In genomic region chr5:178589180-178590140, GRCh38 we compare ENCODE assay signal across 8 cellular contexts. TPM values are rescaled to one million over a fixed set of nuclear protein-coding genes. Genes with fewer than 3 reads are reported as not detected.
DNase-seq lines count a peak whose midpoint lies in the region; ATAC-seq and TF ChIP-seq lines count a peak whose summit lies in the region.

No MANE protein-coding gene starts in this region.

- peaks cover 7 to 8% of the 10 kb centered on the region in 2 donors for H3K9me3 Mint-ChIP-seq in stimulated activated naive CD8-positive, alpha-beta T cell treated with anti-CD3 and anti-CD28 coated beads, Interleukin-15, amount 100 ng/mL, for 72 hours

- TF ChIP-seq CTCF in astrocyte of the cerebellum (IDR thresholded peaks at IDR 0.05; ENCODE audit: low read depth, low read length, missing control alignments) = no peak

- H3K4me3 Mint-ChIP-seq in stimulated activated naive CD8-positive, alpha-beta T cell treated with anti-CD3 and anti-CD28 coated beads, Interleukin-15, amount 100 ng/mL, for 72 hours = peak overlapping the region; percentile 33 to 74

- H3K4me3 ChIP-seq in astrocyte of the cerebellum (ENCODE audit: low read depth, low read length) = peak overlapping the region; percentile 40

- peaks cover 65% of the 10 kb centered on the region for H3K27me3 Mint-ChIP-seq in stimulated activated naive CD8-positive, alpha-beta T cell treated with anti-CD3 and anti-CD28 coated beads, Interleukin-15, amount 100 ng/mL, for 72 hours

- H3K27ac Mint-ChIP-seq in stimulated activated naive CD8-positive, alpha-beta T cell treated with anti-CD3 and anti-CD28 coated beads, Interleukin-15, amount 100 ng/mL, for 72 hours = no peak overlapping the region

- peak; percentile 48 for ATAC-seq in stimulated activated naive CD8-positive, alpha-beta T cell treated with anti-CD3 and anti-CD28 coated beads, Interleukin-15, amount 100 ng/mL, for 72 hours
- ATAC-seq in HG03460 (IDR thresholded peaks at IDR 0.05; ENCODE audit: unreplicated experiment) = no peak

- DNase-seq in Daoy (ENCODE audit: low read depth) (peak; percentile 75), HuH-7.5 (ENCODE audit: low spot score) (peak; percentile 58), astrocyte of the cerebellum (ENCODE audit: low read depth) (no peak), iris pigment epithelial cell (ENCODE audit: low read depth) (peak; percentile 56), pons (ENCODE audit: low spot score) (no peak)
- DNase-seq in stimulated activated naive CD8-positive, alpha-beta T cell treated with anti-CD3 and anti-CD28 coated beads, Interleukin-15, amount 100 ng/mL, for 72 hours = peak in 1 of 2 donors; percentile 32
- no peak for DNase-seq in activated CD4-positive, CD25-positive, alpha-beta regulatory T cell (lab: John Stamatoyannopoulos, UW)

- in situ Hi-C loops in astrocyte of the cerebellum (cut with HindIII; ENCODE audit: low sequenced_read_pairs) = loop anchor here (25.0 kb wide), 1 partner anchor 302 kb away; no protein-coding TSS in a partner anchor

- peaks cover 19% of the 10 kb centered on the region for H3K4me1 Mint-ChIP-seq in stimulated activated naive CD8-positive, alpha-beta T cell treated with anti-CD3 and anti-CD28 coated beads, Interleukin-15, amount 100 ng/mL, for 72 hours

RNA-seq across cellular contexts. Expression of gene COL23A1, which starts 0.7 kb away (rescaled TPM):
- 21.7 and 27.1 TPM in 2 replicates for total RNA-seq in Daoy (2014; rRNA removed; shearing (Covaris generic))

RNA-seq across cellular contexts. Expression of gene CLK4, which starts 37.4 kb away (rescaled TPM):
- 9.8 and 15.6 TPM in 2 replicates for total RNA-seq in Daoy (2014; rRNA removed; shearing (Covaris generic))

Comparison
In these comparisons a context has a peak if more than half of its experiments do, and no peak if none do; other contexts are left out.
1. DNase-seq: peak in Daoy (single experiment), HuH-7.5 (single experiment) and iris pigment epithelial cell (single experiment); none in astrocyte of the cerebellum (single experiment), pons (single experiment) and activated CD4-positive, CD25-positive, alpha-beta regulatory T cell (0 of 4).